Comparison of ENCODE assay signal across 1 cellular context in genomic region chr18:30987479-30988241, GRCh38.
A peak's percentile ranks its signal among the peaks of the same experiment; 100 is the strongest.
TF ChIP-seq lines count a peak whose summit lies in the region.

No MANE protein-coding gene starts in this region.

TF ChIP-seq in K562, 482 proteins besides CTCF, POLR2A, EP300 and RAD21 (continued from another document and continues in another):
- TF ChIP-seq EZH2 (IDR thresholded peaks at IDR 0.05; ENCODE audit: borderline replicate concordance, low read depth, low read length), result no peak
- TF ChIP-seq ZNF518B (CRISPR knock-in tag; IDR thresholded peaks at IDR 0.05), result no peak
- TF ChIP-seq BRD4 (IDR thresholded peaks at IDR 0.05), result no peak
- no peak for TF ChIP-seq FIP1L1 (IDR thresholded peaks at IDR 0.05; ENCODE audit: low read depth, low read length, poor library complexity, severe bottlenecking)
- no peak for TF ChIP-seq ZNF347 (CRISPR knock-in tag; IDR thresholded peaks at IDR 0.05; ENCODE audit: low read depth)
- TF ChIP-seq ZNF143 (CRISPR knock-in tag; IDR thresholded peaks at IDR 0.05), result no peak
- TF ChIP-seq DPF2 (IDR thresholded peaks at IDR 0.05), result peak; percentile 80
- 0 out of 2 replicates have a peak, but pooled peaks have one; percentile 11 for TF ChIP-seq PKNOX1 (IDR thresholded peaks at IDR 0.05)
- TF ChIP-seq HNRNPK (IDR thresholded peaks at IDR 0.05; ENCODE audit: low read depth, low read length, poor library complexity, severe bottlenecking), result no peak
- TF ChIP-seq SFPQ (IDR thresholded peaks at IDR 0.05; ENCODE audit: low read depth, low read length), result no peak
- no peak for TF ChIP-seq KDM4B (IDR thresholded peaks at IDR 0.05; ENCODE audit: borderline replicate concordance in 2 of 2, low read depth in 1 of 2)
- no peak for TF ChIP-seq ZNF324 (CRISPR knock-in tag; IDR thresholded peaks at IDR 0.05)
- no peak for TF ChIP-seq ZNF263 (CRISPR knock-in tag; IDR thresholded peaks at IDR 0.05; ENCODE audit: borderline replicate concordance)
- no peak for TF ChIP-seq XRCC4 (IDR thresholded peaks at IDR 0.05; ENCODE audit: extremely low read depth, insufficient read depth, insufficient read length)
- no peak for TF ChIP-seq COPS2 (conservative IDR thresholded peaks at IDR 0.05)
- no peak for TF ChIP-seq NONO (IDR thresholded peaks at IDR 0.05; ENCODE audit: low read depth in 2 of 2, low read length in 1 of 2)
- TF ChIP-seq PTBP1 (IDR thresholded peaks at IDR 0.05; ENCODE audit: low read depth, low read length), result no peak
- TF ChIP-seq PCBP1 (IDR thresholded peaks at IDR 0.05; ENCODE audit: low read depth, low read length, poor library complexity, severe bottlenecking), result no peak
- TF ChIP-seq EGR1 (conservative IDR thresholded peaks at IDR 0.05), result peak; percentile 63
- TF ChIP-seq CTBP1 (IDR thresholded peaks at IDR 0.05; ENCODE audit: borderline replicate concordance), result no peak
- TF ChIP-seq ZNF133 (CRISPR knock-in tag; IDR thresholded peaks at IDR 0.05), result no peak
- TF ChIP-seq TCF3 (CRISPR knock-in tag; IDR thresholded peaks at IDR 0.05), result no peak
- TF ChIP-seq ZNF3 (CRISPR knock-in tag; IDR thresholded peaks at IDR 0.05), result no peak
- TF ChIP-seq L3MBTL2 (IDR thresholded peaks at IDR 0.05), result no peak
- TF ChIP-seq LEF1 (IDR thresholded peaks at IDR 0.05), result 0 out of 2 replicates have a peak, but pooled peaks have one; percentile 31
- TF ChIP-seq ZNF830 (CRISPR knock-in tag; IDR thresholded peaks at IDR 0.05), result no peak
- no peak for TF ChIP-seq RNF2 (IDR thresholded peaks at IDR 0.05)
- TF ChIP-seq NFIX (CRISPR knock-in tag; IDR thresholded peaks at IDR 0.05; ENCODE audit: low read depth), result no peak
- TF ChIP-seq SMAD4 (CRISPR knock-in tag; conservative IDR thresholded peaks at IDR 0.05), result 0 out of 2 replicates have a peak, but pooled peaks have one; percentile 33
- 0 out of 4 replicates have a peak, but pooled peaks of 1 of the 2 experiments have one; percentile 14 for TF ChIP-seq MNT (conservative IDR thresholded peaks at IDR 0.05)
- peak; percentile 52 for TF ChIP-seq CBFA2T3 (IDR thresholded peaks at IDR 0.05)
- TF ChIP-seq NFIC (IDR thresholded peaks at IDR 0.05), result no peak
- no peak for TF ChIP-seq POLR2AphosphoS2 (IDR thresholded peaks at IDR 0.05; ENCODE audit: low read length)
- TF ChIP-seq SREBF1 (IDR thresholded peaks at IDR 0.05; ENCODE audit: borderline replicate concordance, low read depth, low read length), result no peak
- no peak for TF ChIP-seq HDAC3 (IDR thresholded peaks at IDR 0.05; ENCODE audit: borderline replicate concordance, partially characterized antibody)
- TF ChIP-seq ZNF717 (CRISPR knock-in tag; IDR thresholded peaks at IDR 0.05), result no peak
- TF ChIP-seq ARID1B (IDR thresholded peaks at IDR 0.05), result peak; percentile 74
- no peak for TF ChIP-seq MCM3 (IDR thresholded peaks at IDR 0.05)
- TF ChIP-seq SAP30 (IDR thresholded peaks at IDR 0.05; ENCODE audit: borderline replicate concordance, insufficient read depth, low read depth, low read length, poor library complexity, severe bottlenecking), result no peak
- no peak for TF ChIP-seq MAFG (tag; conservative IDR thresholded peaks at IDR 0.05)
- no peak for TF ChIP-seq FOXO4 (CRISPR knock-in tag; IDR thresholded peaks at IDR 0.05)
- TF ChIP-seq BHLHE40 (IDR thresholded peaks at IDR 0.05; ENCODE audit: low read length), result peak; percentile 72
- TF ChIP-seq ZNF77 (CRISPR knock-in tag; IDR thresholded peaks at IDR 0.05), result no peak
- peak; percentile 93 for TF ChIP-seq JUND (IDR thresholded peaks at IDR 0.05; ENCODE audit: borderline replicate concordance, low read depth, low read length)
- TF ChIP-seq JUND (tag; IDR thresholded peaks at IDR 0.05; ENCODE audit: borderline replicate concordance, low read depth, low read length), result peak; percentile 92; the same call in 2 of the 3 replicates
- no peak for TF ChIP-seq POLR3G (IDR thresholded peaks at IDR 0.05; ENCODE audit: extremely low read depth, insufficient read length, insufficient replicate concordance)
- TF ChIP-seq ZC3H4 (CRISPR knock-in tag; IDR thresholded peaks at IDR 0.05; ENCODE audit: borderline replicate concordance), result no peak
- no peak for TF ChIP-seq HBP1 (CRISPR knock-in tag; IDR thresholded peaks at IDR 0.05)
- no peak for TF ChIP-seq USF1 (CRISPR knock-in tag; IDR thresholded peaks at IDR 0.05)
- TF ChIP-seq NR2C2 (CRISPR knock-in tag; IDR thresholded peaks at IDR 0.05), result no peak
- no peak for TF ChIP-seq NR2C2 (tag; IDR thresholded peaks at IDR 0.05)
- no peak for TF ChIP-seq KAT2B (IDR thresholded peaks at IDR 0.05; ENCODE audit: low read depth, low read length)
- TF ChIP-seq MEF2D (tag; conservative IDR thresholded peaks at IDR 0.05; ENCODE audit: low read depth), result no peak
- TF ChIP-seq PRDM10 (IDR thresholded peaks at IDR 0.05; ENCODE audit: partially characterized antibody), result no peak
- no peak for TF ChIP-seq E2F5 (CRISPR knock-in tag; IDR thresholded peaks at IDR 0.05)
- TF ChIP-seq ZSCAN29 (IDR thresholded peaks at IDR 0.05), result no peak
- TF ChIP-seq CCNT2 (IDR thresholded peaks at IDR 0.05; ENCODE audit: borderline replicate concordance, extremely low read depth, insufficient read length, low read depth, low read length), result no peak
